Comparison of ENCODE assay signal across 17 cellular contexts in genomic region chr1:54795100-54795665, GRCh38. TPM values are rescaled to one million over a fixed set of nuclear protein-coding genes. Genes with fewer than 3 reads are reported as not detected.
A peak's percentile ranks its signal among the peaks of the same experiment; 100 is the strongest.
DNase-seq lines count a peak whose midpoint lies in the region; ATAC-seq and TF ChIP-seq lines count a peak whose summit lies in the region.
"Had no signal": no experiment of that assay in that cellular context is flagged by ENCODE, and none has a peak within 500 bp of the region (broad histone marks: within the 10 kb centered on the region; RNA-seq: fewer than 3 reads in every experiment).

No MANE protein-coding gene starts in this region.

- no peak overlapping the region for H2AFZ ChIP-seq in osteoblast (ENCODE audit: low read length)

- H3K79me2 ChIP-seq in osteoblast (ENCODE audit: insufficient read depth, low read length), result no peaks in the 10 kb centered on the region

- no peak for TF ChIP-seq CTCF in osteoblast (IDR thresholded peaks at IDR 0.05; ENCODE audit: extremely low read depth, low read depth, low read length)

- ATAC-seq in GM21723 (IDR thresholded peaks at IDR 0.05; ENCODE audit: unreplicated experiment), result no peak

- H3K9me3 ChIP-seq in NT2/D1 (ENCODE audit: insufficient read depth, low read length), result peaks cover 12% of the 10 kb centered on the region; the same call in 1 of the 2 replicates
- H3K9me3 ChIP-seq in duodenal mucosa (ENCODE audit: control insufficient read depth in 1 of 2, low read length in 2 of 2), result no peaks in the 10 kb centered on the region
- H3K9me3 ChIP-seq in osteoblast (ENCODE audit: low read depth, low read length), result peaks cover 5% of the 10 kb centered on the region

- H3K27me3 ChIP-seq in NT2/D1 (ENCODE audit: insufficient read depth, insufficient read length) (no peaks in the 10 kb centered on the region), duodenal mucosa (ENCODE audit: control insufficient read depth in 1 of 2, insufficient read depth in 2 of 2, low read length in 2 of 2) (no peaks in the 10 kb centered on the region), osteoblast (ENCODE audit: insufficient read depth, low read length) (peaks cover 14% of the 10 kb centered on the region)

- H3K4me1 ChIP-seq in NT2/D1 (ENCODE audit: insufficient read depth, insufficient read length) (peaks cover 23% of the 10 kb centered on the region), duodenal mucosa (ENCODE audit: control insufficient read depth in 1 of 2, insufficient read depth in 2 of 2, low read length in 2 of 2) (peaks cover 58 to 63% of the 10 kb centered on the region in 2 donors), osteoblast (ENCODE audit: insufficient read depth, low read length) (no peaks in the 10 kb centered on the region)

- H3K9ac ChIP-seq in NT2/D1 (ENCODE audit: insufficient read length, low read depth) (peak overlapping the region; percentile 6), duodenal mucosa (ENCODE audit: low read depth in 1 of 2, low read length in 2 of 2) (peak overlapping the region in 1 of 2 donors; percentile 28)

- no peak overlapping the region for H3K4me2 ChIP-seq in osteoblast (ENCODE audit: insufficient read depth, low read length)

- H3K4me3 ChIP-seq in NT2/D1 (ENCODE audit: insufficient read length, low read depth) (no peak overlapping the region), duodenal mucosa (ENCODE audit: low read depth in 1 of 2, low read length in 2 of 2) (peak overlapping the region in 1 of 2 donors; percentile 8), osteoblast (ENCODE audit: insufficient read depth, low read length) (no peak overlapping the region)
- H3K4me3 ChIP-seq: SK-N-MC, thoracic aorta had no signal

- H4K20me1 ChIP-seq in osteoblast (ENCODE audit: insufficient read depth, low read length), result no peaks in the 10 kb centered on the region

- H3K27ac ChIP-seq in duodenal mucosa (ENCODE audit: low read depth, low read length) (peak overlapping the region; percentile 48), osteoblast (ENCODE audit: low read depth, low read length) (no peak overlapping the region)
- H3K27ac ChIP-seq: SK-N-MC, thoracic aorta had no signal

- H3K36me3 ChIP-seq in NT2/D1 (ENCODE audit: insufficient read depth, insufficient read length, low read length), result no peaks in the 10 kb centered on the region
- peaks cover 4 to 17% of the 10 kb centered on the region in 2 donors for H3K36me3 ChIP-seq in duodenal mucosa (ENCODE audit: control insufficient read depth in 1 of 2, insufficient read depth in 2 of 2, low read length in 2 of 2)
- no peaks in the 10 kb centered on the region for H3K36me3 ChIP-seq in osteoblast (ENCODE audit: insufficient read depth, low read length)
- H3K36me3 ChIP-seq: thoracic aorta had no signal

- DNase-seq in EH (ENCODE audit: low read depth), result peak; percentile 19
- no peak for DNase-seq in NT2/D1 (ENCODE audit: low read depth, low spot score)
- DNase-seq in osteoblast (ENCODE audit: insufficient read length, low spot score, missing footprints), result peak; percentile 66
- DNase-seq in Ammon's horn (ENCODE audit: low spot score), result no peak
- no peak for DNase-seq in AG08395 (ENCODE audit: low spot score)
- no peak for DNase-seq in NK-92 (lab: John Stamatoyannopoulos, UW; ENCODE audit: unreplicated experiment)
- DNase-seq: activated T-cell treated with anti-CD3 and anti-CD28 coated beads, Interleukin-2, amount 50 U/mL, for 48 hours; effector CD4-positive, alpha-beta T cell; kidney glomerular epithelial cell; NCI-H187 had no signal

RNA-seq across cellular contexts. Expression of gene TTC22, which starts 5.9 kb away (rescaled TPM):
- not detected in 2 replicates for total RNA-seq in osteoblast
- total RNA-seq: glomerular endothelial cell, LHCN-M2, myocyte had no signal

RNA-seq across cellular contexts. Expression of gene PARS2, which starts 30.9 kb away (rescaled TPM):
- total RNA-seq in osteoblast, result 6.2 and 7.4 TPM in 2 replicates

Comparison
In these comparisons a context has a peak if more than half of its experiments do, and no peak if none do; other contexts are left out.
1. DNase-seq: peak in EH (single experiment) and osteoblast (single experiment); none in NT2/D1 (single experiment), Ammon's horn (single experiment), AG08395 (single experiment) and NK-92 (single experiment).